26 cellular contexts compared by ENCODE assay signal in genomic region chr13:23449386-23450162, GRCh38. TPM values are rescaled to one million over a fixed set of nuclear protein-coding genes. Genes with fewer than 3 reads are reported as not detected.
DNase-seq lines count a peak whose midpoint lies in the region; ATAC-seq and TF ChIP-seq lines count a peak whose summit lies in the region.
"Had no signal": no experiment of that assay in that cellular context is flagged by ENCODE, and none has a peak within 500 bp of the region (broad histone marks: within the 10 kb centered on the region; RNA-seq: fewer than 3 reads in every experiment).

No MANE protein-coding gene starts in this region.

- POLR2A ChIA-PET in IMR-90 (lab: Charles Lee; ENCODE audit: unreplicated experiment), result no interaction called here

- peaks cover 5% of the 10 kb centered on the region for H3K9me3 Mint-ChIP-seq in type B pancreatic cell
- H3K9me3 Mint-ChIP-seq: stimulated activated naive B cell treated with anti-CD40 and anti-IgM and Interleukin-4, amounts not matched to agents 10 μg/mL and 1 μg/mL and 100 μg/mL, for 72 hours; T-cell had no signal

- in situ Hi-C loops in IMR-90 (cut with MboI; ENCODE audit: low sequenced_read_pairs), result no loop called here

- H2BK15ac ChIP-seq in IMR-90 (ENCODE audit: low read depth, low read length), result no peak overlapping the region

- H2BK120ac ChIP-seq in IMR-90 (ENCODE audit: low read depth, low read length), result no peak overlapping the region

- H3K4me2 ChIP-seq in IMR-90 (ENCODE audit: low read depth, low read length), result no peak overlapping the region

- no peaks in the 10 kb centered on the region for H3K27me3 ChIP-seq in IMR-90 (ENCODE audit: control insufficient read depth, insufficient read depth, low read length)
- H3K27me3 ChIP-seq in neuron (ENCODE audit: insufficient read depth, low read length), result no peaks in the 10 kb centered on the region
- H3K27me3 ChIP-seq: Peyer's patch, SJSA1, suprapubic skin had no signal

- no peaks in the 10 kb centered on the region for H3K27me3 Mint-ChIP-seq in type B pancreatic cell

- H3K4me3 Mint-ChIP-seq in type B pancreatic cell, result no peak overlapping the region
- H3K4me3 Mint-ChIP-seq: activated CD8-positive, alpha-beta T cell treated with anti-CD3 and anti-CD28 coated beads, Interleukin-2, amount 10 ng/mL, durations not matched to agents 7 days and 5 days; stimulated activated naive B cell treated with anti-CD40 and anti-IgM and Interleukin-4, amounts not matched to agents 10 μg/mL and 1 μg/mL and 100 μg/mL, for 72 hours; T-cell had no signal

- no TSS peak for BruUV-seq in IMR-90 (replicated peaks; lab: Mats Ljungman, UMichigan)

- no peak overlapping the region for H3K4me3 ChIP-seq in IMR-90 (ENCODE audit: insufficient read depth, low read depth, low read length)
- no peak overlapping the region for H3K4me3 ChIP-seq in neuron (ENCODE audit: low read length)
- H3K4me3 ChIP-seq: lower lobe of right lung, mucosa of descending colon, Peyer's patch, SJSA1, suprapubic skin had no signal

- H3K4ac ChIP-seq in IMR-90 (ENCODE audit: low read depth, low read length), result no peak overlapping the region

- H4K5ac ChIP-seq in IMR-90 (ENCODE audit: low read depth, low read length), result no peak overlapping the region

- H4K91ac ChIP-seq in IMR-90 (ENCODE audit: insufficient read depth, low read depth, low read length), result no peak overlapping the region

- 80% methylated on average over 1 of the region's 5 CpGs; no CpG with 5 or more reads in 1 of the 2 experiments for WGBS in IMR-90 (ENCODE audit: extremely low coverage in 2 of 2, insufficient read length in 1 of 2), 2 experiments

- peak; percentile 61 for DNase-seq in ELF-1 (ENCODE audit: low read depth, low spot score)
- no peak for DNase-seq in IMR-90
- peak; percentile 86 for DNase-seq in iPS DF 19.7 (ENCODE audit: low read depth, low spot score)
- no peak for DNase-seq in type B pancreatic cell (ENCODE audit: extremely low spot score, unreplicated experiment)
- DNase-seq: ACHN; activated CD4-positive, CD25-positive, alpha-beta regulatory T cell treated with anti-CD3 and anti-CD28 coated beads, Interleukin-2, amount 50 U/mL, for 72 hours; activated CD8-positive, alpha-beta T cell treated with anti-CD3 and anti-CD28 coated beads, Interleukin-2, amount 10 ng/mL, durations not matched to agents 7 days and 5 days; activated gamma-delta T cell; activated T-cell treated with anti-CD3 and anti-CD28 coated beads for 4 hours; COR-L47; DMS79 treated with DMSO at 0.1 percent for 48 hours; effector CD4-positive, alpha-beta T cell; GOT3; lower lobe of right lung; mucosa of descending colon; NCI-H187 treated with DMSO at 0.1 percent for 48 hours; Peyer's patch; stimulated activated CD4-positive, alpha-beta T cell treated with anti-CD3 and anti-CD28 coated beads, Interleukin-4, amount 100 ng/mL, for 1 hour; stimulated activated naive B cell treated with anti-CD40 and anti-IgM and Interleukin-4, amounts not matched to agents 10 μg/mL and 1 μg/mL and 100 μg/mL, for 72 hours; T-cell had no signal

- H3K18ac ChIP-seq in IMR-90 (ENCODE audit: low read depth, low read length), result peak overlapping the region; percentile 33; the same call in 1 of the 2 replicates

- H3K9me3 ChIP-seq in IMR-90 (ENCODE audit: control insufficient read depth, insufficient read depth, low read length) (no peaks in the 10 kb centered on the region), neuron (ENCODE audit: low read length) (no peaks in the 10 kb centered on the region)
- H3K9me3 ChIP-seq: lower lobe of right lung, mucosa of descending colon, Peyer's patch, SJSA1, suprapubic skin had no signal

- H3K56ac ChIP-seq in IMR-90 (ENCODE audit: extremely low read depth, insufficient read depth, low read length), result no peak overlapping the region

- ATAC-seq in IMR-90 (ENCODE audit: low read depth), result no peak
- no peak for ATAC-seq in GM21619 (IDR thresholded peaks at IDR 0.05; ENCODE audit: unreplicated experiment)
- no peak for ATAC-seq in HG03520 (IDR thresholded peaks at IDR 0.05; ENCODE audit: unreplicated experiment)
- ATAC-seq in GM21515 (IDR thresholded peaks at IDR 0.05; ENCODE audit: unreplicated experiment), result no peak
- ATAC-seq: activated CD8-positive, alpha-beta T cell treated with anti-CD3 and anti-CD28 coated beads, Interleukin-2, amount 10 ng/mL, durations not matched to agents 7 days and 5 days; lower lobe of right lung; mucosa of descending colon; T-cell had no signal

- no peak overlapping the region for H3K9ac ChIP-seq in IMR-90 (ENCODE audit: low read depth, low read length)

- H2BK5ac ChIP-seq in IMR-90 (ENCODE audit: low read depth, low read length, poor library complexity, severe bottlenecking), result no peak overlapping the region

- dilution Hi-C loops in IMR-90 (cut with HindIII; ENCODE audit: low sequenced_read_pairs, unreplicated experiment), result no loop called here

- no peaks in the 10 kb centered on the region for H3K36me3 ChIP-seq in IMR-90 (ENCODE audit: control insufficient read depth, insufficient read depth, low read length)
- no peaks in the 10 kb centered on the region for H3K36me3 ChIP-seq in neuron (ENCODE audit: insufficient read depth, low read length)
- H3K36me3 ChIP-seq: lower lobe of right lung, Peyer's patch, SJSA1, suprapubic skin had no signal

- TF ChIP-seq CTCF in IMR-90 (conservative IDR thresholded peaks at IDR 0.05; ENCODE audit: low read depth, low read length) (no peak), type B pancreatic cell (conservative IDR thresholded peaks at IDR 0.05) (no peak)

- CTCF ChIA-PET in IMR-90 (lab: Yijun Ruan, JAX), result no interaction called here

- H4K20me1 ChIP-seq in IMR-90 (ENCODE audit: insufficient read depth, low read length), result no peaks in the 10 kb centered on the region

- no peaks in the 10 kb centered on the region for H3K79me1 ChIP-seq in IMR-90 (ENCODE audit: low read depth in 1 of 2, low read length in 2 of 2)

- TF ChIP-seq POLR2A in IMR-90 (IDR thresholded peaks at IDR 0.05; ENCODE audit: low read depth, low read length), result no peak

- peaks cover 4% of the 10 kb centered on the region for H3K9me1 ChIP-seq in IMR-90 (ENCODE audit: insufficient read depth, low read length)

- peaks cover 36% of the 10 kb centered on the region for H3K4me1 Mint-ChIP-seq in type B pancreatic cell (ENCODE audit: unreplicated experiment)
- H3K4me1 Mint-ChIP-seq: T-cell had no signal

- H2AK9ac ChIP-seq in IMR-90 (replicated peaks; ENCODE audit: low read depth, low read length, poor library complexity), result no peak overlapping the region

- H3K4me1 ChIP-seq in IMR-90 (ENCODE audit: control insufficient read depth, insufficient read depth, low read length) (peaks cover 4% of the 10 kb centered on the region; the same call in 1 of the 2 replicates), neuron (ENCODE audit: insufficient read depth, low read length) (peaks cover 25% of the 10 kb centered on the region)
- H3K4me1 ChIP-seq: lower lobe of right lung, Peyer's patch, SJSA1 had no signal

- TF ChIP-seq RAD21 in IMR-90 (IDR thresholded peaks at IDR 0.05; ENCODE audit: low read length), result no peak

- no peak overlapping the region for H2AK5ac ChIP-seq in IMR-90 (ENCODE audit: low read depth, low read length)

- no peak overlapping the region for H3K14ac ChIP-seq in IMR-90 (replicated peaks; ENCODE audit: low read depth, low read length)

- H2BK20ac ChIP-seq in IMR-90 (ENCODE audit: low read depth, low read length), result no peak overlapping the region

- no peak overlapping the region for H3K27ac Mint-ChIP-seq in type B pancreatic cell
- H3K27ac Mint-ChIP-seq: activated CD8-positive, alpha-beta T cell treated with anti-CD3 and anti-CD28 coated beads, Interleukin-2, amount 10 ng/mL, durations not matched to agents 7 days and 5 days; stimulated activated naive B cell treated with anti-CD40 and anti-IgM and Interleukin-4, amounts not matched to agents 10 μg/mL and 1 μg/mL and 100 μg/mL, for 72 hours; T-cell had no signal

- H3K27ac ChIP-seq in IMR-90 (ENCODE audit: insufficient read depth, low read length), result no peak overlapping the region
- H3K27ac ChIP-seq: lower lobe of right lung, Peyer's patch, SJSA1, suprapubic skin had no signal

- H4K8ac ChIP-seq in IMR-90 (ENCODE audit: low read depth in 2 of 2, low read length in 2 of 2), result no peak overlapping the region

- H2AFZ ChIP-seq in IMR-90 (replicated peaks; ENCODE audit: low read length, poor library complexity) (no peak overlapping the region), neuron (ENCODE audit: low read depth, low read length) (peak overlapping the region; percentile 71)

- intact Hi-C loops in IMR-90 (cut with micrococcal nuclease), result loop anchor here (5.0 kb wide), 1 partner anchor 72 kb away; no protein-coding TSS in a partner anchor

- H3K23ac ChIP-seq in IMR-90 (ENCODE audit: low read depth, low read length), result no peak overlapping the region

- peaks cover 3% of the 10 kb centered on the region for H3K36me3 Mint-ChIP-seq in type B pancreatic cell
- H3K36me3 Mint-ChIP-seq: stimulated activated naive B cell treated with anti-CD40 and anti-IgM and Interleukin-4, amounts not matched to agents 10 μg/mL and 1 μg/mL and 100 μg/mL, for 72 hours; T-cell had no signal

TF ChIP-seq in IMR-90, 13 proteins besides CTCF, POLR2A, EP300 and RAD21 (continues in another document):
- no peak for TF ChIP-seq ELK1 (IDR thresholded peaks at IDR 0.05; ENCODE audit: borderline replicate concordance, low read depth, low read length)
- TF ChIP-seq NFE2L2 (IDR thresholded peaks at IDR 0.05; ENCODE audit: low read depth, low read length), result no peak
- no peak for TF ChIP-seq FOS (IDR thresholded peaks at IDR 0.05; ENCODE audit: low read depth, low read length)
- no peak for TF ChIP-seq MAFK (IDR thresholded peaks at IDR 0.05; ENCODE audit: low read depth, low read length)
- TF ChIP-seq RFX5 (IDR thresholded peaks at IDR 0.05; ENCODE audit: low read depth, low read length), result no peak
- no peak for TF ChIP-seq CEBPB (IDR thresholded peaks at IDR 0.05; ENCODE audit: low read depth, low read length)
- TF ChIP-seq MAZ (IDR thresholded peaks at IDR 0.05; ENCODE audit: borderline replicate concordance, low read depth, low read length), result no peak
- TF ChIP-seq RCOR1 (IDR thresholded peaks at IDR 0.05; ENCODE audit: insufficient replicate concordance, low read length), result no peak
- no peak for TF ChIP-seq SMC3 (IDR thresholded peaks at IDR 0.05; ENCODE audit: low read depth, low read length)

RNA-seq across cellular contexts. Expression of gene SACS, which starts 16.1 kb away (rescaled TPM):
- total RNA-seq in IMR-90 (2012; rRNA removed) (121 and 174 TPM in 2 replicates), type B pancreatic cell (ENCODE audit: low replicate concordance) (17.0 and 49.6 TPM in 2 replicates)
- 12.1 and 14.7 TPM in 2 replicates for polyA plus RNA-seq in IMR-90 (2012; rRNA removed)
- 5.2 and 9.7 TPM in 2 replicates for polyA plus RNA-seq in IMR-90 (2012; cell fraction: cytosol; rRNA removed)
- 12.1 and 25.9 TPM in 2 replicates for polyA plus RNA-seq in IMR-90 (2012; cell fraction: nucleus; rRNA removed; ENCODE audit: low replicate concordance)

Comparison
In these comparisons a context has a peak if more than half of its experiments do, and no peak if none do; other contexts are left out.
1. DNase-seq: peak in ELF-1 (single experiment) and iPS DF 19.7 (single experiment); none in IMR-90 (single experiment) and type B pancreatic cell (single experiment).